Comparison of ENCODE assay signal across 28 cellular contexts in genomic region chr13:85377783-85378182, GRCh38.
"Had no signal": no experiment of that assay in that cellular context is flagged by ENCODE, and none has a peak within 500 bp of the region (broad histone marks: within the 10 kb centered on the region; RNA-seq: fewer than 3 reads in every experiment).

No MANE protein-coding gene starts in this region.

- FAIRE-seq: astrocyte, endothelial cell of umbilical vein, frontal cortex had no signal

- H3K4me2 ChIP-seq: smooth muscle cell had no signal

- H3K79me2 ChIP-seq: parathyroid adenoma had no signal

- H3K9me3 ChIP-seq: esophagus squamous epithelium, right atrium auricular region, vagina had no signal

- H2AFZ ChIP-seq: parathyroid adenoma had no signal

- H3K27ac ChIP-seq: brain microvascular endothelial cell, esophagus squamous epithelium, parathyroid adenoma, right atrium auricular region, vagina had no signal

- H3K9ac ChIP-seq: parathyroid adenoma had no signal

- DNase-seq: activated CD4-positive, alpha-beta memory T cell treated with anti-CD3 and anti-CD28 coated beads for 36 hours; activated CD4-positive, alpha-beta T cell treated with anti-CD3 and anti-CD28 coated beads, Interleukin-2, amount 10 ng/mL, durations not matched to agents 24 days and 14 days; activated CD4-positive, CD25-positive, alpha-beta regulatory T cell treated with anti-CD3 and anti-CD28 coated beads, Interleukin-2, amount 50 U/mL, for 72 hours; activated CD8-positive, alpha-beta memory T cell treated with anti-CD3 and anti-CD28 coated beads, Interleukin-2, amount 50 U/mL, for 48 hours; activated gamma-delta T cell; activated naive CD4-positive, alpha-beta T cell treated with anti-CD3 and anti-CD28 coated beads, Interleukin-2, amount 10 ng/mL, durations not matched to agents 7 days and 5 days; activated T-cell treated with anti-CD3 and anti-CD28 coated beads, Interleukin-2, amount 50 U/mL, for 24 hours; amniotic stem cell; brain microvascular endothelial cell; central memory CD4-positive, alpha-beta T cell; esophagus squamous epithelium; left ventricle myocardium superior; naive B cell; nephron progenitor cell; stimulated activated CD4-positive, alpha-beta T cell treated with anti-CD3 and anti-CD28 coated beads, Interleukin-1b, Interleukin-23, amount 100 ng/mL, for 48 hours; stimulated activated CD4-positive, alpha-beta T cell treated with anti-CD3 and anti-CD28 coated beads, Interleukin-4, amount 100 ng/mL, for 4 hours; stimulated activated CD8-positive, alpha-beta memory T cell treated with anti-CD3 and anti-CD28 coated beads, Interleukin-4, amount 100 ng/mL, for 48 hours; stimulated activated naive CD8-positive, alpha-beta T cell treated with anti-CD3 and anti-CD28 coated beads, Interleukin-15, amount 100 ng/mL, for 72 hours; substantia nigra; T-helper 2 cell had no signal

- H3K4me1 ChIP-seq: esophagus squamous epithelium, parathyroid adenoma, right atrium auricular region, vagina had no signal

- H3K36me3 ChIP-seq: brain microvascular endothelial cell, esophagus squamous epithelium, right atrium auricular region, vagina had no signal

- ATAC-seq: left ventricle myocardium superior; stimulated activated memory B cell treated with anti-CD40 and anti-IgM and Interleukin-4, amounts not matched to agents 10 μg/mL and 1 μg/mL and 100 μg/mL, for 72 hours; stimulated activated naive CD8-positive, alpha-beta T cell treated with anti-CD3 and anti-CD28 coated beads, Interleukin-15, amount 100 ng/mL, for 72 hours had no signal

- H3K27me3 ChIP-seq: brain microvascular endothelial cell, esophagus squamous epithelium, right atrium auricular region, vagina had no signal

- H3K4me3 ChIP-seq: esophagus squamous epithelium, right atrium auricular region, smooth muscle cell, vagina had no signal
